27 cellular contexts compared by ENCODE assay signal in genomic region chr7:81170291-81170690, GRCh38.
"Had no signal": no experiment of that assay in that cellular context is flagged by ENCODE, and none has a peak within 500 bp of the region (broad histone marks: within the 10 kb centered on the region; RNA-seq: fewer than 3 reads in every experiment).

No MANE protein-coding gene starts in this region.

- H3K4me1 Mint-ChIP-seq: activated T-helper 17 cell treated with anti-CD3 and anti-CD28 coated beads, Interleukin-2, amount 50 U/mL, for 72 hours; central memory CD8-positive, alpha-beta T cell; naive thymus-derived CD8-positive, alpha-beta T cell had no signal

- H2AFZ ChIP-seq: hepatocyte had no signal

- H3K9me3 Mint-ChIP-seq: central memory CD8-positive, alpha-beta T cell had no signal

- H3K4me3 ChIP-seq: coronary artery, dorsolateral prefrontal cortex, gastroesophageal sphincter, hepatocyte, pancreas, prostate gland, spleen, tibial nerve had no signal

- H3K27ac ChIP-seq: coronary artery, dorsolateral prefrontal cortex, gastroesophageal sphincter, hepatocyte, pancreas, prostate gland, spleen, tibial nerve, VCaP had no signal

- H3K79me2 ChIP-seq: hepatocyte had no signal

- H3K9me3 ChIP-seq: gastroesophageal sphincter, pancreas, prostate gland, spleen, tibial nerve had no signal

- H3K36me3 Mint-ChIP-seq: naive thymus-derived CD8-positive, alpha-beta T cell had no signal

- DNase-seq: activated CD4-positive, alpha-beta T cell treated with anti-CD3 and anti-CD28 coated beads for 4 hours; activated CD4-positive, alpha-beta T cell treated with anti-CD3 and anti-CD28 coated beads, Interleukin-2, amount 50 U/mL, for 4 hours; activated gamma-delta T cell treated with Interleukin-2 at 50 U/mL for 16 hours; activated naive CD4-positive, alpha-beta T cell treated with anti-CD3 and anti-CD28 coated beads, Interleukin-2, amount 50 U/mL, for 16 hours; activated T-cell treated with anti-CD3 and anti-CD28 coated beads, Interleukin-2, amount 50 U/mL, for 4 hours; anterior cingulate cortex; dorsolateral prefrontal cortex; effector memory CD4-positive, alpha-beta T cell; left cardiac atrium; left ventricle myocardium superior; naive thymus-derived CD8-positive, alpha-beta T cell; nucleus accumbens; pancreas; retina; spleen; stimulated activated naive CD4-positive, alpha-beta T cell; T-helper 9 cell had no signal

- H3K36me3 ChIP-seq: gastroesophageal sphincter, pancreas, prostate gland, spleen, tibial nerve had no signal

- H3K4me1 ChIP-seq: prostate gland, spleen had no signal

- H3K4me2 ChIP-seq: hepatocyte had no signal

- H3K27me3 ChIP-seq: dorsolateral prefrontal cortex, gastroesophageal sphincter, hepatocyte, pancreas, spleen, tibial nerve had no signal

- H3K4me3 Mint-ChIP-seq: activated T-cell treated with anti-CD3 and anti-CD28 coated beads, Interleukin-2, amount 50 U/mL, for 4 hours; activated T-helper 17 cell treated with anti-CD3 and anti-CD28 coated beads, Interleukin-2, amount 50 U/mL, for 72 hours; central memory CD8-positive, alpha-beta T cell; naive thymus-derived CD8-positive, alpha-beta T cell; neural crest cell had no signal

- H3K27ac Mint-ChIP-seq: activated T-helper 17 cell treated with anti-CD3 and anti-CD28 coated beads, Interleukin-2, amount 50 U/mL, for 72 hours; naive thymus-derived CD8-positive, alpha-beta T cell had no signal

- H3K27me3 Mint-ChIP-seq: activated T-helper 17 cell treated with anti-CD3 and anti-CD28 coated beads, Interleukin-2, amount 50 U/mL, for 72 hours; central memory CD8-positive, alpha-beta T cell; naive thymus-derived CD8-positive, alpha-beta T cell had no signal

- ATAC-seq: activated T-cell treated with anti-CD3 and anti-CD28 coated beads, Interleukin-2, amount 50 U/mL, for 4 hours; activated T-helper 17 cell treated with anti-CD3 and anti-CD28 coated beads, Interleukin-2, amount 50 U/mL, for 72 hours; gastroesophageal sphincter; left cardiac atrium; left ventricle myocardium superior; naive thymus-derived CD8-positive, alpha-beta T cell; pancreas; sciatic nerve had no signal
